In the genomic region with DNA sequence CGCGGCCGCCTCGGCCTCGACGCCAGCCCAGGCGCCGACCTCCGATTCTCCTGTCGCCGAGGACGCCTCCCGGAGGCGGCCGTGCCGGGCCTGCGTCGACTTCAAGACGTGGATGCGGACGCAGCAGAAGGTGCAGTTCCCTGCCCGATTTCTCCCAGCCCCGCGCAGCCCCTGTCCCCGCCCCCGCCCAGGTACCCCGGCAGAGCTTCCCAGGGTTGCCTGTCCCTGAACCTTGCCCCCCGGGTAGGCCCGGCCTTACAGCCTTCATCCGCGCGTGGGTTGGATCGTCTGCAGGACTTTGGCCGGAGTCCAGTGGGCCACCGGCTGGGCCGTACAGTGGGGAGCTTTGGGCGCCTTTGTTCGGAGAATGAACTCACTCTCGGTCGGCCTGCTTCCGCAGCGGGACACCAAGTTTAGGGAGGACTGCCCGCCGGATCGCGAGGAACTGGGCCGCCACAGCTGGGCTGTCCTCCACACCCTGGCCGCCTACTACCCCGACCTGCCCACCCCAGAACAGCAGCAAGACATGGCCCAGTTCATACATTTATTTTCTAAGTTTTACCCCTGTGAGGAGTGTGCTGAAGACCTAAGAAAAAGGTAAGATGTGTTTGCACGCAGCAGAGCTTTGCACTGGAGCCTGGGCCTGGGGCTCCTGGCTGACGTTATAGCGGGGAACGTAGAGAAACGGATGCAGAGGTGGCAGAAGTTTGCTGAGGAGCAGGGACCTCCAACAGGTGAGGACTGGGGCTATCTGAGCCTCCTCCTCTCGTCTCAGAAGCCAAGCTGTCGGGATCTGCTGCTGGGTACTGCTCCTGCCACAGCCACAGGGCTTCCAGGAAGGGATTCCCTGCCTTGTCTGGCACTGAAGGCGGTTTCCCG, we compare ENCODE assay signal across 7 cellular contexts. TPM values are rescaled to one million over a fixed set of nuclear protein-coding genes. Genes with fewer than 3 reads are reported as not detected.
DNase-seq lines count a peak whose midpoint lies in the region; ATAC-seq and TF ChIP-seq lines count a peak whose summit lies in the region.

No MANE protein-coding gene starts in this region.

- H3K36me3 Mint-ChIP-seq in activated naive CD8-positive, alpha-beta T cell treated with anti-CD3 and anti-CD28 coated beads, Interleukin-2, amount 50 U/mL, for 24 hours (ENCODE audit: low read depth): no peaks in the 10 kb centered on the region

- H3K27me3 Mint-ChIP-seq in activated naive CD8-positive, alpha-beta T cell treated with anti-CD3 and anti-CD28 coated beads, Interleukin-2, amount 50 U/mL, for 24 hours: peaks cover 43% of the 10 kb centered on the region

- peak overlapping the region; percentile 49 for H3K27ac Mint-ChIP-seq in activated naive CD8-positive, alpha-beta T cell treated with anti-CD3 and anti-CD28 coated beads, Interleukin-2, amount 50 U/mL, for 24 hours

- H3K9me3 ChIP-seq in iPS-20b (ENCODE audit: insufficient read depth, low read depth, low read length) (no peaks in the 10 kb centered on the region), stomach (no peaks in the 10 kb centered on the region)

- no peak overlapping the region for H3K27ac ChIP-seq in iPS-20b (ENCODE audit: low read length)
- peak overlapping the region; percentile 64 to 84 (median 76) for H3K27ac ChIP-seq in stomach

- peaks cover 56% of the 10 kb centered on the region for H3K27me3 ChIP-seq in iPS-20b (ENCODE audit: insufficient read depth, low read length)
- peaks cover 4 to 56% (median 36%) of the 10 kb centered on the region in 3 donors for H3K27me3 ChIP-seq in stomach

- H3K36me3 ChIP-seq in iPS-20b (ENCODE audit: insufficient read depth, low read depth, low read length) (peaks cover 22% of the 10 kb centered on the region), stomach (peaks cover 14 to 23% (median 21%) of the 10 kb centered on the region in 4 donors)

- intact Hi-C loops in stomach (cut with DNase I; ENCODE audit: low total_unique reads): no loop called here

- peak overlapping the region; percentile 90 for H3K9ac ChIP-seq in iPS-20b (ENCODE audit: low read depth, low read length)

- no peak for TF ChIP-seq CTCF in stomach (IDR thresholded peaks at IDR 0.05)

- H3K4me1 Mint-ChIP-seq in activated naive CD8-positive, alpha-beta T cell treated with anti-CD3 and anti-CD28 coated beads, Interleukin-2, amount 50 U/mL, for 24 hours: peaks cover 22% of the 10 kb centered on the region

- H3K4me1 ChIP-seq in iPS-20b (ENCODE audit: insufficient read depth, low read length) (peaks cover 15% of the 10 kb centered on the region; the same call in 1 of the 2 replicates), stomach (peaks cover 30 to 68% (median 65%) of the 10 kb centered on the region in 4 donors)

- peak; percentile 6 for ATAC-seq in GM18907 (IDR thresholded peaks at IDR 0.05; ENCODE audit: unreplicated experiment)
- peak; percentile 4 for ATAC-seq in HG03175 (IDR thresholded peaks at IDR 0.05; ENCODE audit: unreplicated experiment)
- ATAC-seq in activated naive CD8-positive, alpha-beta T cell treated with anti-CD3 and anti-CD28 coated beads, Interleukin-2, amount 50 U/mL, for 24 hours: peak; percentile 3

- 8 to 30% (median 12%) methylated on average over 17 to 58 of the region's 58 CpGs for WGBS in stomach, 5 donors

- no peak for TF ChIP-seq EP300 in stomach (IDR thresholded peaks at IDR 0.05)

- TF ChIP-seq POLR2A in stomach (IDR thresholded peaks at IDR 0.05): no peak

- H3K9me3 Mint-ChIP-seq in activated naive CD8-positive, alpha-beta T cell treated with anti-CD3 and anti-CD28 coated beads, Interleukin-2, amount 50 U/mL, for 24 hours: no peaks in the 10 kb centered on the region

- peak overlapping the region; percentile 91 for H3K4me3 ChIP-seq in iPS-20b (ENCODE audit: low read length)
- H3K4me3 ChIP-seq in stomach: peak overlapping the region; percentile 77 to 83 (median 78)

- DNase-seq in activated naive CD8-positive, alpha-beta T cell treated with anti-CD3 and anti-CD28 coated beads, Interleukin-2, amount 50 U/mL, for 24 hours: no peak
- DNase-seq in stomach: no peak
- DNase-seq in NOMO-1 treated with DMSO at 0.1 percent for 48 hours (lab: John Stamatoyannopoulos, UW; ENCODE audit: unreplicated experiment): no peak
- no peak for DNase-seq in NCI-H82 treated with DMSO at 0.1 percent for 48 hours (lab: John Stamatoyannopoulos, UW; ENCODE audit: unreplicated experiment)

- peak overlapping the region; percentile 81 for H3K4me3 Mint-ChIP-seq in activated naive CD8-positive, alpha-beta T cell treated with anti-CD3 and anti-CD28 coated beads, Interleukin-2, amount 50 U/mL, for 24 hours

RNA-seq across cellular contexts. Expression of a gene that starts 0.6 kb away (rescaled TPM):
- 100 to 1,000 TPM in 1 of 5 donors, 10 to 100 TPM in 1, 1 to 10 TPM in 3; 3.1 to 313 (median 9.9) TPM for total RNA-seq in stomach
- polyA plus RNA-seq in stomach: 10 to 100 TPM; 31.2 to 50.6 (median 36.1) TPM

RNA-seq across cellular contexts. Expression of a gene that starts 3.3 kb away (rescaled TPM):
- total RNA-seq in stomach: 10 to 100 TPM in 1 of 5 donors, not detected in 4; 58.2 TPM
- 1 to 10 TPM; 1.2 to 3.4 (median 2.6) TPM for polyA plus RNA-seq in stomach

RNA-seq across cellular contexts. Expression of a gene that starts 5.2 kb away (rescaled TPM):
- 1 to 10 TPM in 1 of 5 donors, not detected in 4; 1.7 TPM for total RNA-seq in stomach
- 1 to 10 TPM in 1 of 3 donors, not detected in 2; 1.3 TPM for polyA plus RNA-seq in stomach

RNA-seq across cellular contexts. Expression of a gene that starts 12.7 kb away (rescaled TPM):
- 100 to 1,000 TPM in 1 of 5 donors, 10 to 100 TPM in 3, 1 to 10 TPM in 1; 9.4 to 174 (median 26.3) TPM for total RNA-seq in stomach
- polyA plus RNA-seq in stomach: 10 to 100 TPM; 32.7 to 52.7 (median 48.9) TPM

RNA-seq across cellular contexts. Expression of a gene that starts 17.9 kb away (rescaled TPM):
- total RNA-seq in stomach: not detected
- polyA plus RNA-seq in stomach: not detected
